In the genomic region with DNA sequence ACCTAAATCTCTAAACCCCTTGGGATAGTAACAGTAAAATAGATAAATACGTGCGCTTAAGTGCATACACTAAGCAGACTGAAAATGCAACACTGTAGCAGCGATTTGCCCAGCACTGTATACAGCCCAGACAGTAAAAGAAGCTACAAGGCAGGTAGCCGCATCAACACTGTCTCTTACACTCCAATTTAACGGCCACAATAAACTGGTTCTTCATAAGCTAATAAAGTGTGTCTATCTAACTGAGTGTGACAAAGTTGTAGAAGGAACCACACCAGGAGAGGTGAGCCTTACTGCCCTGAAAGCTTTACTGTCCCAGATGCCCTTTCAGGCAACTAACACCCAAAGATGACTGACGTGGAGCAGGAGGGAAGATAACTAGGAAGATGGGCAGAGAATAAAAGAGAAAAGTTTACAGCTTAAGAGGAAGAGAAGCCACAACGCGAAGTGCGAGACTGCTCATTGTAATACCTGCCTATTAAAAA, we compare ENCODE assay signal across 8 cellular contexts. TPM values are rescaled to one million over a fixed set of nuclear protein-coding genes. Genes with fewer than 3 reads are reported as not detected.
DNase-seq lines count a peak whose midpoint lies in the region; ATAC-seq and TF ChIP-seq lines count a peak whose summit lies in the region.

No MANE protein-coding gene starts in this region.

- H3K27me3 Mint-ChIP-seq in brain, result peaks cover 20% of the 10 kb centered on the region

- TF ChIP-seq CTCF in AG09309 (IDR thresholded peaks at IDR 0.05; ENCODE audit: control insufficient read depth, insufficient read depth, low read depth, low read length, missing control alignments), result no peak
- TF ChIP-seq CTCF in brain (conservative IDR thresholded peaks at IDR 0.05), result no peak

- no peaks in the 10 kb centered on the region for H3K36me3 Mint-ChIP-seq in brain

- H3K4me3 ChIP-seq in AG09309 (ENCODE audit: control insufficient read depth, low read depth, low read length), result peak overlapping the region; percentile 86
- peak overlapping the region; percentile 96 to 97 for H3K4me3 ChIP-seq in mucosa of rectum (ENCODE audit: low read length in 2 of 2)

- peak overlapping the region; percentile 94 to 98 for H3K9ac ChIP-seq in mucosa of rectum (ENCODE audit: low read depth in 1 of 2, low read length in 2 of 2)

- peaks cover 0 to 9% of the 10 kb centered on the region in 2 donors for H3K36me3 ChIP-seq in mucosa of rectum (ENCODE audit: control insufficient read depth in 2 of 2, insufficient read depth in 2 of 2, low read length in 2 of 2)

- DNase-seq in AG09309 (ENCODE audit: low read depth) (no peak), superior temporal gyrus (ENCODE audit: extremely low spot score) (no peak), GM03348 (ENCODE audit: low spot score) (no peak), H4 (ENCODE audit: low spot score) (no peak)
- no peak for DNase-seq in effector CD4-positive, alpha-beta T cell

- no peaks in the 10 kb centered on the region for H3K9me3 ChIP-seq in mucosa of rectum (ENCODE audit: control insufficient read depth in 2 of 2, low read length in 2 of 2)

- peak overlapping the region; percentile 91 to 99 (median 96) for H3K4me3 Mint-ChIP-seq in brain

- peak; percentile 2 for ATAC-seq in HG02885 (IDR thresholded peaks at IDR 0.05; ENCODE audit: poor library complexity, unreplicated experiment)

- no peaks in the 10 kb centered on the region for H3K27me3 ChIP-seq in mucosa of rectum (ENCODE audit: control insufficient read depth in 2 of 2, insufficient read depth in 2 of 2, low read length in 2 of 2)

- peak overlapping the region; percentile 97 to 98 for H3K27ac ChIP-seq in mucosa of rectum (ENCODE audit: low read depth in 2 of 2, low read length in 2 of 2)

- H3K9me3 Mint-ChIP-seq in brain, result no peaks in the 10 kb centered on the region

- peaks cover 58% of the 10 kb centered on the region for H3K4me1 Mint-ChIP-seq in brain

- H3K27ac Mint-ChIP-seq in brain, result peak overlapping the region; percentile 77 to 98 (median 96)

- H3K4me1 ChIP-seq in mucosa of rectum (ENCODE audit: control insufficient read depth in 2 of 2, insufficient read depth in 2 of 2, low read length in 2 of 2), result peaks cover 20 to 33% of the 10 kb centered on the region in 2 donors

RNA-seq across cellular contexts. Expression of a gene that starts 0.8 kb away (rescaled TPM):
- 18.0 TPM for polyA plus RNA-seq in brain (ENCODE audit: insufficient read depth, low read depth, low replicate concordance)
- total RNA-seq in H4 (2014; rRNA removed; shearing (Covaris generic)), result 55.0 and 77.6 TPM in 2 replicates

RNA-seq across cellular contexts. Expression of a gene that starts 17.1 kb away (rescaled TPM):
- 18.2 TPM for polyA plus RNA-seq in brain (ENCODE audit: insufficient read depth, low read depth, low replicate concordance)
- 2.5 and 2.9 TPM in 2 replicates for total RNA-seq in H4 (2014; rRNA removed; shearing (Covaris generic))
